In genomic region chr1:201559679-201560162, GRCh38 we compare ENCODE assay signal across 8 cellular contexts. TPM values are rescaled to one million over a fixed set of nuclear protein-coding genes. Genes with fewer than 3 reads are reported as not detected.
DNase-seq lines count a peak whose midpoint lies in the region; ATAC-seq and TF ChIP-seq lines count a peak whose summit lies in the region.

No MANE protein-coding gene starts in this region.

- no peak for ATAC-seq in GM18505 (IDR thresholded peaks at IDR 0.05; ENCODE audit: unreplicated experiment)

- H3K9ac ChIP-seq in skeletal muscle satellite cell (ENCODE audit: low read depth, low read length), result peak overlapping the region; percentile 75

- peaks cover 82% of the 10 kb centered on the region for H3K4me1 ChIP-seq in skeletal muscle satellite cell (ENCODE audit: control insufficient read depth, insufficient read depth, low read length)

- H3K36me3 ChIP-seq in skeletal muscle satellite cell (ENCODE audit: insufficient read depth, low read length), result no peaks in the 10 kb centered on the region

- no peak overlapping the region for H3K4me2 ChIP-seq in skeletal muscle satellite cell (ENCODE audit: low read length)

- H3K9me3 ChIP-seq in skeletal muscle satellite cell (replicated peaks; ENCODE audit: low read length), result no peaks in the 10 kb centered on the region

- H3K4me3 ChIP-seq in skeletal muscle satellite cell (ENCODE audit: low read length), result no peak overlapping the region

- H3K27me3 ChIP-seq in skeletal muscle satellite cell (ENCODE audit: control insufficient read depth, insufficient read depth, low read length), result no peaks in the 10 kb centered on the region

- TF ChIP-seq POLR2A in GM18505 (IDR thresholded peaks at IDR 0.05; ENCODE audit: borderline replicate concordance, extremely low read depth, insufficient read depth, insufficient read length), result no peak

- peak; percentile 71 for DNase-seq in DMS 273 treated with DMSO at 0.1 percent for 48 hours (lab: John Stamatoyannopoulos, UW)
- peak; percentile 97 for DNase-seq in GOT3 (lab: John Stamatoyannopoulos, UW)
- DNase-seq in NCI-H1436 (lab: John Stamatoyannopoulos, UW), result peak; percentile 91
- peak in 4 of 5 experiments; percentile 35 to 63 (median 44) for DNase-seq in T-helper 2 cell
- DNase-seq in amygdala (lab: John Stamatoyannopoulos, UW), result peak in 52 of 56 donors; percentile 33 to 89 (median 74)
- DNase-seq in hepatic stellate cell (ENCODE audit: low spot score), result peak; percentile 87

RNA-seq across cellular contexts. Expression of gene NAV1, which starts 20.8 kb away (rescaled TPM):
- 43.9 and 60.7 TPM in 2 replicates for total RNA-seq in skeletal muscle satellite cell (2012; rRNA removed)

RNA-seq across cellular contexts. Expression of gene CSRP1, which starts 52.8 kb away (rescaled TPM):
- 169 and 175 TPM in 2 replicates for total RNA-seq in skeletal muscle satellite cell (2012; rRNA removed)

Comparison
In these comparisons a context has a peak if more than half of its experiments do, and no peak if none do; other contexts are left out.
1. DNase-seq: peak in every context shown above with its lines; median percentile 97 in GOT3; 91 in NCI-H1436; 87 in hepatic stellate cell; 74 in amygdala; 71 in DMS 273 treated with DMSO at 0.1 percent for 48 hours; 44 in T-helper 2 cell.